ENCODE assay signal across 8 cellular contexts in genomic region chr21:44845418-44846200, GRCh38. TPM values are rescaled to one million over a fixed set of nuclear protein-coding genes. Genes with fewer than 3 reads are reported as not detected.
A peak's percentile ranks its signal among the peaks of the same experiment; 100 is the strongest.
DNase-seq lines count a peak whose midpoint lies in the region; TF ChIP-seq lines count a peak whose summit lies in the region.

No MANE protein-coding gene starts in this region.

- TF ChIP-seq CTCF in HL-60 (IDR thresholded peaks at IDR 0.05; ENCODE audit: insufficient read depth, low read length) (no peak), astrocyte of the cerebellum (IDR thresholded peaks at IDR 0.05; ENCODE audit: low read depth, low read length, missing control alignments) (peak; percentile 23)

- H3K27ac ChIP-seq in HL-60 (replicated peaks) (peak overlapping the region; percentile 81), skin epidermis (peak overlapping the region in 14 of 21 experiments; percentile 2 to 55 (median 40))

- H3K27me3 ChIP-seq in HL-60 (ENCODE audit: insufficient read depth, poor library complexity, severe bottlenecking): no peaks in the 10 kb centered on the region

- in situ Hi-C loops in astrocyte of the cerebellum (cut with HindIII; ENCODE audit: low sequenced_read_pairs): no loop called here

- peak overlapping the region; percentile 4; the same call in 1 of the 2 replicates for H3K4me3 ChIP-seq in GM08714 (ENCODE audit: low read length)
- H3K4me3 ChIP-seq in HL-60 (replicated peaks; ENCODE audit: insufficient read depth, low read length): peak overlapping the region; percentile 32
- peak overlapping the region; percentile 24 for H3K4me3 ChIP-seq in astrocyte of the cerebellum (ENCODE audit: low read depth, low read length)
- peak overlapping the region in 6 of 7 experiments; percentile 7 to 35 (median 20) for H3K4me3 ChIP-seq in skin epidermis

- DNase-seq in HL-60 (ENCODE audit: low read depth in 1 of 2, low spot score in 1 of 2): peak; percentile 88 to 89
- DNase-seq in SKM-1 treated with dmso at 0.1 percent for 144 hours (lab: John Stamatoyannopoulos, UW; ENCODE audit: unreplicated experiment): peak; percentile 72
- DNase-seq in astrocyte of the cerebellum (ENCODE audit: low read depth): no peak
- DNase-seq in iPS DF 19.7 (ENCODE audit: low read depth, low spot score): peak; percentile 33
- no peak for DNase-seq in ureter (ENCODE audit: low spot score)
- DNase-seq in NCI-H1930 (lab: John Stamatoyannopoulos, UW): no peak

RNA-seq across cellular contexts. Expression of gene SUMO3, which starts 27.7 kb away (rescaled TPM):
- 73.4 TPM for total RNA-seq in ureter

RNA-seq across cellular contexts. Expression of gene PTTG1IP, which starts 27.9 kb away (rescaled TPM):
- 181 TPM for total RNA-seq in ureter

RNA-seq across cellular contexts. Expression of gene UBE2G2, which starts 44.0 kb away (rescaled TPM):
- total RNA-seq in ureter: 126 TPM

Comparison
In these comparisons a context has a peak if more than half of its experiments do, and no peak if none do; other contexts are left out.
1. DNase-seq: peak in HL-60 (2 of 2), SKM-1 treated with dmso at 0.1 percent for 144 hours (single experiment) and iPS DF 19.7 (single experiment); none in astrocyte of the cerebellum (single experiment), ureter (single experiment) and NCI-H1930 (0 of 2).
2. Peak in every context shown above with its lines, with median percentiles within 50 percentile points of each other: H3K4me3 ChIP-seq.